Comparison of ENCODE assay signal across 1 cellular context in genomic region chr7:41147651-41148360, GRCh38.
TF ChIP-seq lines count a peak whose summit lies in the region.

No MANE protein-coding gene starts in this region.

TF ChIP-seq in A549, 52 proteins besides CTCF, POLR2A, EP300 and RAD21 (continued from another document):
- TF ChIP-seq PBX3 (IDR thresholded peaks at IDR 0.05) (no peak), HOXB5 (CRISPR knock-in tag; IDR thresholded peaks at IDR 0.05) (no peak), RARB (CRISPR knock-in tag; IDR thresholded peaks at IDR 0.05) (no peak), EHF (CRISPR knock-in tag; IDR thresholded peaks at IDR 0.05) (no peak), BHLHE40 (IDR thresholded peaks at IDR 0.05; ENCODE audit: low read depth, low read length) (no peak), KDM1A (IDR thresholded peaks at IDR 0.05; ENCODE audit: low read depth) (no peak), E2F6 (IDR thresholded peaks at IDR 0.05; ENCODE audit: borderline replicate concordance, low read depth) (no peak), NFE2L2 (conservative IDR thresholded peaks at IDR 0.05; ENCODE audit: low read length) (no peak), NR3C1 (IDR thresholded peaks at IDR 0.05) (no peak), FOSL2 (IDR thresholded peaks at IDR 0.05) (no peak), FOSL2 (CRISPR knock-in tag; IDR thresholded peaks at IDR 0.05) (no peak)
